Comparison of ENCODE assay signal across 2 cellular contexts in the genomic region with DNA sequence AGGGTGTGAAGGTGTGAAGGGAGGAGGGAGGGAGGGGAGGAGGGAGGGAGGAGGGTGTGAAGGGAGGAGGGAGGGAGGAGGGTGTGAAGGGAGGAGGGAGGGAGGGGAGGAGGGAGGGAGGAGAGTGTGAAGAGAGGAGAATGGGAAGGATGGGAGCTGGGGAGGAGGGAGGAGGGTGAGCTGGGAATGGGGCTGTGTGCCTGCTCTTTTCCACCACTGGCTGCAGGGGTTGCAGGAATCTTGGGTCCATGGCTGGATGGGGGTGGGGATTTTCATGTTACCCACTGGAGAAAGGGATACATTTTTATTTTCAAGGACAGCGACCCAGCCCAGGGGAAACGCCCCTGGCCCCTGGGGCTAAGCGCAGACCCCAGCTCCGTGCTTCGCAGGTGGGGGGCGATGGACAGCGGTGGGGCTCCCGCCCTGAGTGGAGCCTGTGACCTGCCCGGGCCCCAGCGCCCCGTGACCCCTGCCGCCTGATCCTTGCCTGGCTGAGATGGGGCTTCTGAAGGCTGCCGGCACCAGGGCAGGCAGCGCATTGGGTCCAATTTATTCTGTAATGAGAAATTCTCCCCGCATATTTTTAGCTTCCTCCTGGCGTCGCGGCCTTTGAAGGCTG.
TF ChIP-seq lines count a peak whose summit lies in the region.

No MANE protein-coding gene starts in this region.

TF ChIP-seq in HEK293, 187 proteins besides CTCF, POLR2A, EP300 and RAD21 (continues in another document):
- TF ChIP-seq ZNF768 (tag by site-specific recombination; IDR thresholded peaks at IDR 0.05) (no peak), ZNF37A (tag by site-specific recombination; IDR thresholded peaks at IDR 0.05) (no peak), WT1 (tag by site-specific recombination; IDR thresholded peaks at IDR 0.05) (0 out of 2 replicates have a peak, but pooled peaks have one; percentile 47), ZNF660 (tag by site-specific recombination; IDR thresholded peaks at IDR 0.05) (no peak), ZNF121 (tag by site-specific recombination; IDR thresholded peaks at IDR 0.05) (no peak), ZNF169 (tag by site-specific recombination; IDR thresholded peaks at IDR 0.05) (no peak), BCL11B (tag by site-specific recombination; IDR thresholded peaks at IDR 0.05; ENCODE audit: low read depth) (peak; percentile 73), ZBTB20 (tag by site-specific recombination; IDR thresholded peaks at IDR 0.05) (no peak), SP3 (tag by site-specific recombination; IDR thresholded peaks at IDR 0.05) (no peak), IKZF3 (tag by site-specific recombination; IDR thresholded peaks at IDR 0.05) (peak; percentile 69), ZNF416 (tag by site-specific recombination; IDR thresholded peaks at IDR 0.05) (no peak), ZNF366 (tag by site-specific recombination; conservative IDR thresholded peaks at IDR 0.05) (peak; percentile 72), ZNF571 (tag by site-specific recombination; IDR thresholded peaks at IDR 0.05) (no peak), ZNF830 (tag by site-specific recombination; IDR thresholded peaks at IDR 0.05; ENCODE audit: low read depth) (no peak), ZNF549 (tag by site-specific recombination; IDR thresholded peaks at IDR 0.05) (no peak), REPIN1 (tag by site-specific recombination; IDR thresholded peaks at IDR 0.05; ENCODE audit: low read depth) (no peak)
- TF ChIP-seq, protein P1, sequence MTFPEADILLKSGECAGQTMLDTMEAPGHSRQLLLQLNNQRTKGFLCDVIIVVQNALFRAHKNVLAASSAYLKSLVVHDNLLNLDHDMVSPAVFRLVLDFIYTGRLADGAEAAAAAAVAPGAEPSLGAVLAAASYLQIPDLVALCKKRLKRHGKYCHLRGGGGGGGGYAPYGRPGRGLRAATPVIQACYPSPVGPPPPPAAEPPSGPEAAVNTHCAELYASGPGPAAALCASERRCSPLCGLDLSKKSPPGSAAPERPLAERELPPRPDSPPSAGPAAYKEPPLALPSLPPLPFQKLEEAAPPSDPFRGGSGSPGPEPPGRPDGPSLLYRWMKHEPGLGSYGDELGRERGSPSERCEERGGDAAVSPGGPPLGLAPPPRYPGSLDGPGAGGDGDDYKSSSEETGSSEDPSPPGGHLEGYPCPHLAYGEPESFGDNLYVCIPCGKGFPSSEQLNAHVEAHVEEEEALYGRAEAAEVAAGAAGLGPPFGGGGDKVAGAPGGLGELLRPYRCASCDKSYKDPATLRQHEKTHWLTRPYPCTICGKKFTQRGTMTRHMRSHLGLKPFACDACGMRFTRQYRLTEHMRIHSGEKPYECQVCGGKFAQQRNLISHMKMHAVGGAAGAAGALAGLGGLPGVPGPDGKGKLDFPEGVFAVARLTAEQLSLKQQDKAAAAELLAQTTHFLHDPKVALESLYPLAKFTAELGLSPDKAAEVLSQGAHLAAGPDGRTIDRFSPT (tag by site-specific recombination; IDR thresholded peaks at IDR 0.05), result 0 out of 2 replicates have a peak, but pooled peaks have one; percentile 6
- TF ChIP-seq, protein P2, sequence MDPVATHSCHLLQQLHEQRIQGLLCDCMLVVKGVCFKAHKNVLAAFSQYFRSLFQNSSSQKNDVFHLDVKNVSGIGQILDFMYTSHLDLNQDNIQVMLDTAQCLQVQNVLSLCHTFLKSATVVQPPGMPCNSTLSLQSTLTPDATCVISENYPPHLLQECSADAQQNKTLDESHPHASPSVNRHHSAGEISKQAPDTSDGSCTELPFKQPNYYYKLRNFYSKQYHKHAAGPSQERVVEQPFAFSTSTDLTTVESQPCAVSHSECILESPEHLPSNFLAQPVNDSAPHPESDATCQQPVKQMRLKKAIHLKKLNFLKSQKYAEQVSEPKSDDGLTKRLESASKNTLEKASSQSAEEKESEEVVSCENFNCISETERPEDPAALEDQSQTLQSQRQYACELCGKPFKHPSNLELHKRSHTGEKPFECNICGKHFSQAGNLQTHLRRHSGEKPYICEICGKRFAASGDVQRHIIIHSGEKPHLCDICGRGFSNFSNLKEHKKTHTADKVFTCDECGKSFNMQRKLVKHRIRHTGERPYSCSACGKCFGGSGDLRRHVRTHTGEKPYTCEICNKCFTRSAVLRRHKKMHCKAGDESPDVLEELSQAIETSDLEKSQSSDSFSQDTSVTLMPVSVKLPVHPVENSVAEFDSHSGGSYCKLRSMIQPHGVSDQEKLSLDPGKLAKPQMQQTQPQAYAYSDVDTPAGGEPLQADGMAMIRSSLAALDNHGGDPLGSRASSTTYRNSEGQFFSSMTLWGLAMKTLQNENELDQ (tag by site-specific recombination; IDR thresholded peaks at IDR 0.05; ENCODE audit: low read depth), result no peak
- TF ChIP-seq, protein P3, sequence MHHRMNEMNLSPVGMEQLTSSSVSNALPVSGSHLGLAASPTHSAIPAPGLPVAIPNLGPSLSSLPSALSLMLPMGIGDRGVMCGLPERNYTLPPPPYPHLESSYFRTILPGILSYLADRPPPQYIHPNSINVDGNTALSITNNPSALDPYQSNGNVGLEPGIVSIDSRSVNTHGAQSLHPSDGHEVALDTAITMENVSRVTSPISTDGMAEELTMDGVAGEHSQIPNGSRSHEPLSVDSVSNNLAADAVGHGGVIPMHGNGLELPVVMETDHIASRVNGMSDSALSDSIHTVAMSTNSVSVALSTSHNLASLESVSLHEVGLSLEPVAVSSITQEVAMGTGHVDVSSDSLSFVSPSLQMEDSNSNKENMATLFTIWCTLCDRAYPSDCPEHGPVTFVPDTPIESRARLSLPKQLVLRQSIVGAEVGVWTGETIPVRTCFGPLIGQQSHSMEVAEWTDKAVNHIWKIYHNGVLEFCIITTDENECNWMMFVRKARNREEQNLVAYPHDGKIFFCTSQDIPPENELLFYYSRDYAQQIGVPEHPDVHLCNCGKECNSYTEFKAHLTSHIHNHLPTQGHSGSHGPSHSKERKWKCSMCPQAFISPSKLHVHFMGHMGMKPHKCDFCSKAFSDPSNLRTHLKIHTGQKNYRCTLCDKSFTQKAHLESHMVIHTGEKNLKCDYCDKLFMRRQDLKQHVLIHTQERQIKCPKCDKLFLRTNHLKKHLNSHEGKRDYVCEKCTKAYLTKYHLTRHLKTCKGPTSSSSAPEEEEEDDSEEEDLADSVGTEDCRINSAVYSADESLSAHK (tag by site-specific recombination; IDR thresholded peaks at IDR 0.05), result no peak
- TF ChIP-seq, protein P4, sequence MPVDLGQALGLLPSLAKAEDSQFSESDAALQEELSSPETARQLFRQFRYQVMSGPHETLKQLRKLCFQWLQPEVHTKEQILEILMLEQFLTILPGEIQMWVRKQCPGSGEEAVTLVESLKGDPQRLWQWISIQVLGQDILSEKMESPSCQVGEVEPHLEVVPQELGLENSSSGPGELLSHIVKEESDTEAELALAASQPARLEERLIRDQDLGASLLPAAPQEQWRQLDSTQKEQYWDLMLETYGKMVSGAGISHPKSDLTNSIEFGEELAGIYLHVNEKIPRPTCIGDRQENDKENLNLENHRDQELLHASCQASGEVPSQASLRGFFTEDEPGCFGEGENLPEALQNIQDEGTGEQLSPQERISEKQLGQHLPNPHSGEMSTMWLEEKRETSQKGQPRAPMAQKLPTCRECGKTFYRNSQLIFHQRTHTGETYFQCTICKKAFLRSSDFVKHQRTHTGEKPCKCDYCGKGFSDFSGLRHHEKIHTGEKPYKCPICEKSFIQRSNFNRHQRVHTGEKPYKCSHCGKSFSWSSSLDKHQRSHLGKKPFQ (tag by site-specific recombination; IDR thresholded peaks at IDR 0.05), result 0 out of 2 replicates have a peak, but pooled peaks have one; percentile 24

TF ChIP-seq in K562, 482 proteins besides CTCF, POLR2A, EP300 and RAD21:
- TF ChIP-seq ZC3H4 (CRISPR knock-in tag; IDR thresholded peaks at IDR 0.05; ENCODE audit: borderline replicate concordance) (no peak), ZNF133 (CRISPR knock-in tag; IDR thresholded peaks at IDR 0.05) (no peak), ZNF263 (CRISPR knock-in tag; IDR thresholded peaks at IDR 0.05; ENCODE audit: borderline replicate concordance) (peak; percentile 99), ZNF436 (CRISPR knock-in tag; IDR thresholded peaks at IDR 0.05) (no peak), XRCC3 (IDR thresholded peaks at IDR 0.05) (no peak), OTX1 (CRISPR knock-in tag; IDR thresholded peaks at IDR 0.05) (no peak), MAZ (CRISPR knock-in tag; conservative IDR thresholded peaks at IDR 0.05 in 1 of 2, IDR thresholded peaks at IDR 0.05 in 1 of 2) (no peak), ZBTB7A (IDR thresholded peaks at IDR 0.05; ENCODE audit: borderline replicate concordance, control insufficient read depth, low read depth, low read length) (peak; percentile 29; the same call in 1 of the 2 replicates), TAF15 (IDR thresholded peaks at IDR 0.05; ENCODE audit: low read depth, low read length) (no peak), YBX1 (IDR thresholded peaks at IDR 0.05) (no peak)
